1 cellular context compared by ENCODE assay signal in genomic region chr12:117360551-117361311, GRCh38.
A peak's percentile ranks its signal among the peaks of the same experiment; 100 is the strongest.
TF ChIP-seq lines count a peak whose summit lies in the region.

No MANE protein-coding gene starts in this region.

TF ChIP-seq in HEK293, 187 proteins besides CTCF, POLR2A, EP300 and RAD21 (continued from another document):
- TF ChIP-seq ZNF398 (tag by site-specific recombination; IDR thresholded peaks at IDR 0.05) (peak; percentile 66), ZBTB20 (tag by site-specific recombination; IDR thresholded peaks at IDR 0.05) (peak; percentile 71), ZNF112 (tag by site-specific recombination; IDR thresholded peaks at IDR 0.05) (no peak), ZIC2 (tag by site-specific recombination; IDR thresholded peaks at IDR 0.05) (peak; percentile 32), ZEB2 (tag by site-specific recombination; IDR thresholded peaks at IDR 0.05) (peak; percentile 45; the same call in 1 of the 2 replicates), ZNF777 (tag by site-specific recombination; IDR thresholded peaks at IDR 0.05; ENCODE audit: borderline replicate concordance) (peak; percentile 51; the same call in 1 of the 2 replicates), ZBTB17 (tag by site-specific recombination; IDR thresholded peaks at IDR 0.05) (peak; percentile 67), YY2 (tag by site-specific recombination; IDR thresholded peaks at IDR 0.05) (peak; percentile 84), ZNF341 (tag by site-specific recombination; IDR thresholded peaks at IDR 0.05; ENCODE audit: low read depth) (peak; percentile 95), ZBTB8A (tag by site-specific recombination; IDR thresholded peaks at IDR 0.05) (peak; percentile 29; the same call in 1 of the 2 replicates), ZNF792 (tag by site-specific recombination; IDR thresholded peaks at IDR 0.05) (no peak), ZNF600 (tag by site-specific recombination; IDR thresholded peaks at IDR 0.05) (peak; percentile 78), HIC1 (tag by site-specific recombination; IDR thresholded peaks at IDR 0.05) (peak; percentile 65), ZNF513 (tag by site-specific recombination; IDR thresholded peaks at IDR 0.05) (peak; percentile 79), YY1 (tag by site-specific recombination; IDR thresholded peaks at IDR 0.05) (peak; percentile 68; the same call in 1 of the 2 replicates), GLIS1 (tag by site-specific recombination; IDR thresholded peaks at IDR 0.05) (peak; percentile 70), ZNF423 (tag by site-specific recombination; IDR thresholded peaks at IDR 0.05) (peak; percentile 47; the same call in 1 of the 2 replicates), ZNF449 (tag by site-specific recombination; IDR thresholded peaks at IDR 0.05) (peak; percentile 36), ZSCAN18 (tag by site-specific recombination; IDR thresholded peaks at IDR 0.05) (no peak), ZBTB48 (tag by site-specific recombination; IDR thresholded peaks at IDR 0.05) (peak; percentile 69)
